Comparison of ENCODE assay signal across 8 cellular contexts in the genomic region with DNA sequence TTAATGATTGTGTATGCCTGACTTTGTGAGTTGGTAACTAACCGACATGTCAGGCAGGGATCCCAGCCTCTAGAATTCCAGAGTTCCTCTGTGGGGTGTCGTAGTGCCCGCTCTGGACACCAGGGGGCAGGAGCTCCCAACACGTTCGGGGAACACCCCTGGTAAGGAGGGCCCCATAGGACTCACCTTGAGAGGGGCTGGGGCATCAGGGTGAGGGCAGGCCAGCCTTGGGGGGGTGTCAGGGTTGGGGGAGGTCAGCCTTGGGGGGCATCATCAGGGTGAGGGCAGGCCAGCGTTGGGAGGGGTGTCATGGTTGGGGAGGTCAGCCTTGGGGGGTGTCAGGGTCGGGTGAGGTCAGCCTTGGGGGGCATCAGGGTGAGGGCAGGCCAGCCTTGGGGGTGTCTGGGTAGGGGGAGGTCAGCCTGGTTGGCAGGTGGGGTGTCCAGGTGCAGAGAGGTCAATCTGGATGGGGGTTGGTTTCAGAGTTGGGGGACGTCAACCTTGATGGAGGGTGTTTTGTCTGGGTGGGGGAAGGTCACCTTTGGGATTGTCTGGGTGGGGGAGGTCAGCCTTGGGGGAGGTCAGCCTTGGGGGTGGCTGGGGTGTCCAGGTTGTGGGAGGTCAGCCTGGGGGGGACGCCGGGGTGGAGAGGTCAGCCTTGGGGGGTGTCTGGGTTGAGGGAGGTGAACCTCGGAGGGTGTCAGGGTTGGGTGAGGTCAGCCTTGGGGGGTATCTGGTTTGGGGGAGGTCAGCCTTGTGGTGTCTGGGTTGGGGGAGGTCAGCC. TPM values are rescaled to one million over a fixed set of nuclear protein-coding genes. Genes with fewer than 3 reads are reported as not detected.
DNase-seq lines count a peak whose midpoint lies in the region; ATAC-seq and TF ChIP-seq lines count a peak whose summit lies in the region.

No MANE protein-coding gene starts in this region.

- H3K9me3 ChIP-seq in effector memory CD4-positive, alpha-beta T cell (ENCODE audit: control insufficient read depth, low read length) = no peaks in the 10 kb centered on the region

- peaks cover 4% of the 10 kb centered on the region for H3K9me3 Mint-ChIP-seq in activated CD8-positive, alpha-beta T cell treated with anti-CD3 and anti-CD28 coated beads for 36 hours
- H3K9me3 Mint-ChIP-seq in stimulated activated effector memory CD8-positive, alpha-beta T cell treated with anti-CD3 and anti-CD28 coated beads, Interleukin-12 subunit alpha, Interleukin-12 subunit beta, amount 100 ng/mL, for 72 hours = no peaks in the 10 kb centered on the region

- CTCF ChIA-PET in activated CD8-positive, alpha-beta T cell treated with anti-CD3 and anti-CD28 coated beads for 36 hours (lab: Charles Lee) = interaction anchor here (0.6 to 5.7 kb wide), 8 partner anchors 11 to 89 kb away, joined by 3 to 65 read pairs (median 4); a partner anchor contains a TSS

- H3K27me3 ChIP-seq in effector memory CD4-positive, alpha-beta T cell (replicated peaks; ENCODE audit: control insufficient read depth, insufficient read depth, low read length, poor library complexity, severe bottlenecking) = no peaks in the 10 kb centered on the region

- TF ChIP-seq CTCF in activated CD8-positive, alpha-beta T cell treated with anti-CD3 and anti-CD28 coated beads for 36 hours (IDR thresholded peaks at IDR 0.05) = peak; percentile 83

- H3K27ac ChIP-seq in effector memory CD4-positive, alpha-beta T cell (ENCODE audit: insufficient read depth, low read length, poor library complexity, severe bottlenecking) = no peak overlapping the region

- H3K36me3 ChIP-seq in effector memory CD4-positive, alpha-beta T cell (ENCODE audit: control insufficient read depth, insufficient read depth, low read length) = peaks cover 8% of the 10 kb centered on the region

- peak; percentile 99 for ATAC-seq in activated CD8-positive, alpha-beta T cell treated with anti-CD3 and anti-CD28 coated beads for 36 hours
- ATAC-seq in stimulated activated effector memory CD8-positive, alpha-beta T cell treated with anti-CD3 and anti-CD28 coated beads, Interleukin-12 subunit alpha, Interleukin-12 subunit beta, amount 100 ng/mL, for 72 hours = peak; percentile 76

- H3K4me3 ChIP-seq in effector memory CD4-positive, alpha-beta T cell (ENCODE audit: insufficient read depth, low read depth, low read length, poor library complexity, severe bottlenecking) = no peak overlapping the region

- DNase-seq in NCI-H524 (lab: John Stamatoyannopoulos, UW) (peak; percentile 7 to 53), NCI-H524 treated with DMSO at 0.1 percent for 48 hours (lab: John Stamatoyannopoulos, UW) (no peak), NCI-H2029 treated with DMSO at 0.1 percent for 48 hours (lab: John Stamatoyannopoulos, UW) (peak; percentile 24), myocyte (ENCODE audit: low read depth) (peak; percentile 73), NOMO-1 treated with dmso at 0.1 percent for 144 hours (lab: John Stamatoyannopoulos, UW; ENCODE audit: unreplicated experiment) (no peak)
- DNase-seq in activated CD8-positive, alpha-beta T cell treated with anti-CD3 and anti-CD28 coated beads for 36 hours = peak; percentile 77
- peak; percentile 38 to 51 (median 42) for DNase-seq in effector memory CD4-positive, alpha-beta T cell
- peak; percentile 52 to 77 for DNase-seq in stimulated activated effector memory CD8-positive, alpha-beta T cell treated with anti-CD3 and anti-CD28 coated beads, Interleukin-12 subunit alpha, Interleukin-12 subunit beta, amount 100 ng/mL, for 72 hours (ENCODE audit: low spot score in 2 of 2)

- no peaks in the 10 kb centered on the region for H3K27me3 Mint-ChIP-seq in activated CD8-positive, alpha-beta T cell treated with anti-CD3 and anti-CD28 coated beads for 36 hours

- no peaks in the 10 kb centered on the region for H3K4me1 Mint-ChIP-seq in activated CD8-positive, alpha-beta T cell treated with anti-CD3 and anti-CD28 coated beads for 36 hours (ENCODE audit: low read depth)
- no peaks in the 10 kb centered on the region for H3K4me1 Mint-ChIP-seq in stimulated activated effector memory CD8-positive, alpha-beta T cell treated with anti-CD3 and anti-CD28 coated beads, Interleukin-12 subunit alpha, Interleukin-12 subunit beta, amount 100 ng/mL, for 72 hours

- peaks cover 35% of the 10 kb centered on the region for H3K36me3 Mint-ChIP-seq in activated CD8-positive, alpha-beta T cell treated with anti-CD3 and anti-CD28 coated beads for 36 hours (ENCODE audit: low read depth)
- peaks cover 36% of the 10 kb centered on the region for H3K36me3 Mint-ChIP-seq in stimulated activated effector memory CD8-positive, alpha-beta T cell treated with anti-CD3 and anti-CD28 coated beads, Interleukin-12 subunit alpha, Interleukin-12 subunit beta, amount 100 ng/mL, for 72 hours

- POLR2A ChIA-PET in activated CD8-positive, alpha-beta T cell treated with anti-CD3 and anti-CD28 coated beads for 36 hours (lab: Charles Lee) = no interaction called here

- H3K4me1 ChIP-seq in effector memory CD4-positive, alpha-beta T cell (ENCODE audit: control insufficient read depth, insufficient read depth, low read length, poor library complexity, severe bottlenecking) = peaks cover 4% of the 10 kb centered on the region

- intact Hi-C loops in activated CD8-positive, alpha-beta T cell treated with anti-CD3 and anti-CD28 coated beads for 36 hours (cut with micrococcal nuclease) = loop anchor here (1.0 kb wide), 1 partner anchor 87 kb away; no protein-coding TSS in a partner anchor

- no peak overlapping the region for H3K4me3 Mint-ChIP-seq in activated CD8-positive, alpha-beta T cell treated with anti-CD3 and anti-CD28 coated beads for 36 hours
- H3K4me3 Mint-ChIP-seq in stimulated activated effector memory CD8-positive, alpha-beta T cell treated with anti-CD3 and anti-CD28 coated beads, Interleukin-12 subunit alpha, Interleukin-12 subunit beta, amount 100 ng/mL, for 72 hours = no peak overlapping the region

- no peak overlapping the region for H3K27ac Mint-ChIP-seq in activated CD8-positive, alpha-beta T cell treated with anti-CD3 and anti-CD28 coated beads for 36 hours
- no peak overlapping the region for H3K27ac Mint-ChIP-seq in stimulated activated effector memory CD8-positive, alpha-beta T cell treated with anti-CD3 and anti-CD28 coated beads, Interleukin-12 subunit alpha, Interleukin-12 subunit beta, amount 100 ng/mL, for 72 hours

RNA-seq across cellular contexts. Expression of a gene that starts 45.6 kb away (rescaled TPM):
- 10 to 100 TPM; 71.3 to 71.6 TPM for total RNA-seq in activated CD8-positive, alpha-beta T cell treated with anti-CD3 and anti-CD28 coated beads for 36 hours
- 205 and 236 TPM in 2 replicates for total RNA-seq in myocyte
- 153 TPM for polyA plus RNA-seq in myocyte (2012)

RNA-seq across cellular contexts. Expression of a gene that starts 59.6 kb away (rescaled TPM):
- total RNA-seq in activated CD8-positive, alpha-beta T cell treated with anti-CD3 and anti-CD28 coated beads for 36 hours = 10 to 100 TPM; 48.7 to 49.9 TPM
- 12.3 and 16.4 TPM in 2 replicates for total RNA-seq in myocyte
- polyA plus RNA-seq in myocyte (2012) = 14.8 TPM

Comparison
In these comparisons a context has a peak if more than half of its experiments do, and no peak if none do; other contexts are left out.
1. DNase-seq: peak in NCI-H524 (2 of 2), NCI-H2029 treated with DMSO at 0.1 percent for 48 hours (single experiment), activated CD8-positive, alpha-beta T cell treated with anti-CD3 and anti-CD28 coated beads for 36 hours (single experiment), effector memory CD4-positive, alpha-beta T cell (3 of 3), myocyte (single experiment) and stimulated activated effector memory CD8-positive, alpha-beta T cell treated with anti-CD3 and anti-CD28 coated beads, Interleukin-12 subunit alpha, Interleukin-12 subunit beta, amount 100 ng/mL, for 72 hours (2 of 2); none in NCI-H524 treated with DMSO at 0.1 percent for 48 hours (single experiment) and NOMO-1 treated with dmso at 0.1 percent for 144 hours (single experiment).